ENCODE assay signal across 20 cellular contexts in the genomic region with DNA sequence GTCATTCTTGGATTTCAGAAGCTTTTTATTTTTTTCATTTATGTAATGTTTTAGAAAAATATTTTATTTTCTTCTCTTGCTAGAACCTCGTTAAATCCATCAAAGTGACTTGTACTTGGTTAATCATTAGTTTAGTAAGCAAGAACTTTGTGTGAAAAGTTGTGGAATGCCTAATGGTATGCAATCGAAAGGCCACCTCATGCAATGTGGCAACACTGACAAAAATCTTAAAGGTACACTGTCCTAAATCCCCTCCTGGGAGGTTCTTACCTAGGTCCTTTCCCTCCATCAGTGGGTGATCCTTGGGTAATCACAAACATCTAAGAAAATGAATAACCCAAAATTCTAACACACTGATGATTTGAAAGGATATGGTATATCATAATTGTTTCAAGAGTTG.
DNase-seq lines count a peak whose midpoint lies in the region; ATAC-seq, FAIRE-seq and TF ChIP-seq lines count a peak whose summit lies in the region.
"Had no signal": no experiment of that assay in that cellular context is flagged by ENCODE, and none has a peak within 500 bp of the region (broad histone marks: within the 10 kb centered on the region; RNA-seq: fewer than 3 reads in every experiment).

No MANE protein-coding gene starts in this region.

- H3K36me3 Mint-ChIP-seq in Calu3 (ENCODE audit: insufficient read depth, unreplicated experiment) = no peaks in the 10 kb centered on the region
- H3K36me3 Mint-ChIP-seq in stimulated activated naive B cell treated with anti-CD40 and anti-IgM and Interleukin-4, amounts not matched to agents 10 μg/mL and 1 μg/mL and 100 μg/mL, for 72 hours = no peaks in the 10 kb centered on the region
- H3K36me3 Mint-ChIP-seq: IgD-negative memory B cell had no signal

- no peaks in the 10 kb centered on the region for H3K27me3 Mint-ChIP-seq in Calu3 (ENCODE audit: unreplicated experiment)
- H3K27me3 Mint-ChIP-seq in stimulated activated naive B cell treated with anti-CD40 and anti-IgM and Interleukin-4, amounts not matched to agents 10 μg/mL and 1 μg/mL and 100 μg/mL, for 72 hours = no peaks in the 10 kb centered on the region
- H3K27me3 Mint-ChIP-seq: CD4-positive, alpha-beta T cell; IgD-negative memory B cell had no signal

- peak; percentile 15 for DNase-seq in Calu3
- peak; percentile 16 for DNase-seq in SW480 (ENCODE audit: low spot score)
- peak; percentile 63 for DNase-seq in kidney epithelial cell (ENCODE audit: low read depth)
- peak; percentile 97 for DNase-seq in renal cortical epithelial cell (ENCODE audit: low read depth)
- no peak for DNase-seq in stimulated activated naive B cell treated with anti-CD40 and anti-IgM and Interleukin-4, amounts not matched to agents 10 μg/mL and 1 μg/mL and 100 μg/mL, for 72 hours
- DNase-seq in D721Med (ENCODE audit: insufficient read length, low spot score) = no peak
- DNase-seq: CD4-positive, alpha-beta T cell; NCI-H1105; NCI-H146; NCI-H2029; NCI-H345; NCI-H526; OCI-M1; Right ventricle myocardium superior had no signal

- no peak overlapping the region for H3K4me3 Mint-ChIP-seq in Calu3 (ENCODE audit: low read depth, unreplicated experiment)
- no peak overlapping the region for H3K4me3 Mint-ChIP-seq in stimulated activated naive B cell treated with anti-CD40 and anti-IgM and Interleukin-4, amounts not matched to agents 10 μg/mL and 1 μg/mL and 100 μg/mL, for 72 hours
- H3K4me3 Mint-ChIP-seq: CD4-positive, alpha-beta T cell; GM23338; IgD-negative memory B cell had no signal

- peaks cover 9% of the 10 kb centered on the region for H3K9me3 Mint-ChIP-seq in Calu3 (ENCODE audit: low read depth, unreplicated experiment)
- H3K9me3 Mint-ChIP-seq in stimulated activated naive B cell treated with anti-CD40 and anti-IgM and Interleukin-4, amounts not matched to agents 10 μg/mL and 1 μg/mL and 100 μg/mL, for 72 hours = peaks cover 0 to 1% of the 10 kb centered on the region in 2 donors
- H3K9me3 Mint-ChIP-seq: GM23338 had no signal

- no TSS peak for BruUV-seq in Calu3 (replicated peaks; lab: Mats Ljungman, UMichigan)

- peaks cover 15% of the 10 kb centered on the region for H3K4me1 Mint-ChIP-seq in Calu3 (ENCODE audit: low read depth, unreplicated experiment)
- no peaks in the 10 kb centered on the region for H3K4me1 Mint-ChIP-seq in stimulated activated naive B cell treated with anti-CD40 and anti-IgM and Interleukin-4, amounts not matched to agents 10 μg/mL and 1 μg/mL and 100 μg/mL, for 72 hours
- H3K4me1 Mint-ChIP-seq: GM23338, IgD-negative memory B cell had no signal

- intact Hi-C loops in Calu3 (cut with micrococcal nuclease; ENCODE audit: unreplicated experiment) = no loop called here

- no peak for ATAC-seq in stimulated activated naive B cell treated with anti-CD40 and anti-IgM and Interleukin-4, amounts not matched to agents 10 μg/mL and 1 μg/mL and 100 μg/mL, for 72 hours (replicated peaks)
- ATAC-seq in GM18873 (IDR thresholded peaks at IDR 0.05; ENCODE audit: low FRiP score, unreplicated experiment) = no peak
- ATAC-seq: GM23338 had no signal

- CTCF ChIA-PET in Calu3 (lab: Charles Lee) = no interaction called here

- H3K4me3 ChIP-seq in kidney epithelial cell (ENCODE audit: low read depth, low read length) = no peak overlapping the region
- H3K4me3 ChIP-seq: BLaER1, GM23338, HAP-1 had no signal

- TF ChIP-seq CTCF in Calu3 (IDR thresholded peaks at IDR 0.05; ENCODE audit: unreplicated experiment) = no peak
- TF ChIP-seq CTCF in kidney epithelial cell (IDR thresholded peaks at IDR 0.05; ENCODE audit: insufficient read depth, low read length, poor library complexity, severe bottlenecking) = no peak
- no peak for TF ChIP-seq CTCF in D721Med (IDR thresholded peaks at IDR 0.05; ENCODE audit: insufficient read depth, missing control alignments)

- H3K27ac Mint-ChIP-seq in Calu3 (ENCODE audit: unreplicated experiment) = no peak overlapping the region
- H3K27ac Mint-ChIP-seq in stimulated activated naive B cell treated with anti-CD40 and anti-IgM and Interleukin-4, amounts not matched to agents 10 μg/mL and 1 μg/mL and 100 μg/mL, for 72 hours = no peak overlapping the region
- H3K27ac Mint-ChIP-seq: CD4-positive, alpha-beta T cell; GM23338 had no signal

- FAIRE-seq in D721Med (lab: Jason Lieb, UNC) = no peak
- FAIRE-seq: GM12892 had no signal

- H3K27me3 ChIP-seq in kidney epithelial cell (ENCODE audit: control insufficient read depth, insufficient read depth, low read length) = no peaks in the 10 kb centered on the region
- H3K27me3 ChIP-seq: BLaER1 had no signal

- H3K36me3 ChIP-seq in kidney epithelial cell (ENCODE audit: control insufficient read depth, insufficient read depth, low read length) = no peaks in the 10 kb centered on the region
- H3K36me3 ChIP-seq: BLaER1, HAP-1 had no signal

Comparison
In these comparisons a context has a peak if more than half of its experiments do, and no peak if none do; other contexts are left out.
1. DNase-seq: peak in Calu3 (single experiment), SW480 (single experiment), kidney epithelial cell (single experiment) and renal cortical epithelial cell (single experiment); none in stimulated activated naive B cell treated with anti-CD40 and anti-IgM and Interleukin-4, amounts not matched to agents 10 μg/mL and 1 μg/mL and 100 μg/mL, for 72 hours (single experiment) and D721Med (single experiment).